ENCODE assay signal across 18 cellular contexts in genomic region chr11:20125927-20126326, GRCh38. TPM values are rescaled to one million over a fixed set of nuclear protein-coding genes. Genes with fewer than 3 reads are reported as not detected.
DNase-seq lines count a peak whose midpoint lies in the region; TF ChIP-seq lines count a peak whose summit lies in the region.
"Had no signal": no experiment of that assay in that cellular context is flagged by ENCODE, and none has a peak within 500 bp of the region (broad histone marks: within the 10 kb centered on the region; RNA-seq: fewer than 3 reads in every experiment).

No MANE protein-coding gene starts in this region.

- peak overlapping the region; percentile 92 for H3K27ac Mint-ChIP-seq in HFFc6
- H3K27ac Mint-ChIP-seq: activated CD8-positive, alpha-beta T cell treated with anti-CD3 and anti-CD28 coated beads, Interleukin-2, amount 10 ng/mL, durations not matched to agents 7 days and 5 days; neural progenitor cell had no signal

- peaks cover 6% of the 10 kb centered on the region for H3K27me3 Mint-ChIP-seq in HFFc6 (ENCODE audit: insufficient read depth)

- H3K4me3 Mint-ChIP-seq in HFFc6, result peak overlapping the region; percentile 27
- H3K4me3 Mint-ChIP-seq: activated CD8-positive, alpha-beta T cell treated with anti-CD3 and anti-CD28 coated beads, Interleukin-2, amount 10 ng/mL, durations not matched to agents 7 days and 5 days; neural progenitor cell had no signal

- TF ChIP-seq CTCF in HFFc6 (IDR thresholded peaks at IDR 0.05) (no peak), fibroblast of villous mesenchyme (IDR thresholded peaks at IDR 0.05; ENCODE audit: insufficient read depth, low read depth, low read length) (no peak)

- no peaks in the 10 kb centered on the region for H3K36me3 Mint-ChIP-seq in HFFc6 (ENCODE audit: low read depth)

- peak; percentile 52 for DNase-seq in HFFc6
- peak; percentile 35 for DNase-seq in amniotic stem cell (lab: John Stamatoyannopoulos, UW)
- DNase-seq in fibroblast of villous mesenchyme (ENCODE audit: low read depth), result peak; percentile 22
- no peak for DNase-seq in GDM1 (lab: John Stamatoyannopoulos, UW)
- no peak for DNase-seq in GOT3 (lab: John Stamatoyannopoulos, UW)
- DNase-seq in COLO829 (ENCODE audit: low spot score), result no peak
- DNase-seq in inferior parietal cortex (ENCODE audit: extremely low spot score), result no peak
- DNase-seq: activated CD8-positive, alpha-beta T cell treated with anti-CD3 and anti-CD28 coated beads, Interleukin-2, amount 10 ng/mL, durations not matched to agents 7 days and 5 days; activated gamma-delta T cell treated with Interleukin-2 at 50 U/mL for 16 hours; NCI-H2171; substantia nigra had no signal

- H3K9me3 Mint-ChIP-seq in HFFc6, result no peaks in the 10 kb centered on the region

- peaks cover 16% of the 10 kb centered on the region for H3K4me1 Mint-ChIP-seq in HFFc6 (ENCODE audit: low read depth)

- H3K4me3 ChIP-seq in fibroblast of villous mesenchyme (ENCODE audit: low read depth, low read length), result no peak overlapping the region
- H3K4me3 ChIP-seq: neural progenitor cell, skin epidermis had no signal

RNA-seq across cellular contexts. Expression of gene DBX1, which starts 34.3 kb away (rescaled TPM):
- total RNA-seq in HFFc6 (2021; fragmentation: NEBNext Ultra II Directional; extraction: Animal tissue kit (Norgen Biotek cat#: 25700)), result not detected
- total RNA-seq in fibroblast of villous mesenchyme, result not detected in 2 replicates
- total RNA-seq: activated CD8-positive, alpha-beta T cell treated with anti-CD3 and anti-CD28 coated beads, Interleukin-2, amount 10 ng/mL, durations not matched to agents 7 days and 5 days; cerebellum; glomerular endothelial cell; liver; OCI-LY7; T-helper 2 cell treated with Interferon-gamma antibody and Interleukin-4, amounts not matched to agents 100 ng/mL and 5 ng/mL, for 36 hours had no signal

Comparison
In these comparisons a context has a peak if more than half of its experiments do, and no peak if none do; other contexts are left out.
1. DNase-seq: peak in HFFc6 (single experiment), amniotic stem cell (single experiment) and fibroblast of villous mesenchyme (single experiment); none in GDM1 (single experiment), GOT3 (single experiment), COLO829 (single experiment) and inferior parietal cortex (single experiment).